1 cellular context compared by ENCODE assay signal in genomic region chr17:1576500-1576899, GRCh38.
TF ChIP-seq lines count a peak whose summit lies in the region.

No MANE protein-coding gene starts in this region.

TF ChIP-seq in H1, 55 proteins besides CTCF, POLR2A, EP300 and RAD21:
- TF ChIP-seq RBBP5 (IDR thresholded peaks at IDR 0.05; ENCODE audit: borderline replicate concordance, low read depth, low read length): no peak
